ENCODE assay signal across 18 cellular contexts in genomic region chr2:113760400-113760799, GRCh38. TPM values are rescaled to one million over a fixed set of nuclear protein-coding genes. Genes with fewer than 3 reads are reported as not detected.
A peak's percentile ranks its signal among the peaks of the same experiment; 100 is the strongest.
DNase-seq lines count a peak whose midpoint lies in the region; ATAC-seq, FAIRE-seq and TF ChIP-seq lines count a peak whose summit lies in the region.
"Had no signal": no experiment of that assay in that cellular context is flagged by ENCODE, and none has a peak within 500 bp of the region (broad histone marks: within the 10 kb centered on the region; RNA-seq: fewer than 3 reads in every experiment).

No MANE protein-coding gene starts in this region.

- H3K36me3 ChIP-seq in liver (ENCODE audit: control insufficient read depth in 4 of 4, insufficient read depth in 3 of 4, low read depth in 1 of 4, low read length in 3 of 4): no peaks in the 10 kb centered on the region
- no peaks in the 10 kb centered on the region for H3K36me3 ChIP-seq in HepG2 (replicated peaks in 1 of 2; ENCODE audit: control insufficient read depth in 1 of 2, insufficient read depth in 2 of 2, low read length in 2 of 2)
- H3K36me3 ChIP-seq in WERI-Rb-1: no peaks in the 10 kb centered on the region; the same call in 1 of the 2 replicates
- H3K36me3 ChIP-seq: thoracic aorta had no signal

- H3K4me3 ChIP-seq in liver (ENCODE audit: low read depth in 1 of 3, low read length in 3 of 3): no peak overlapping the region
- no peak overlapping the region for H3K4me3 ChIP-seq in HepG2 (replicated peaks in 1 of 3; ENCODE audit: insufficient read depth in 1 of 3, low read depth in 2 of 3, low read length in 3 of 3)
- H3K4me3 ChIP-seq in cardiac fibroblast (replicated peaks in 1 of 2; ENCODE audit: low read depth in 2 of 2, low read length in 2 of 2): no peak overlapping the region
- H3K4me3 ChIP-seq in WERI-Rb-1 (ENCODE audit: low read depth, low read length): no peak overlapping the region
- H3K4me3 ChIP-seq: thoracic aorta had no signal

- no peak for TF ChIP-seq POLR2A in HepG2 (IDR thresholded peaks at IDR 0.05; ENCODE audit: insufficient read depth in 1 of 2, low read depth in 2 of 2, low read length in 2 of 2)

- H3K4me2 ChIP-seq in HepG2 (ENCODE audit: low read depth, low read length): no peak overlapping the region

- H3K9me3 ChIP-seq in liver (ENCODE audit: control insufficient read depth in 4 of 4, low read length in 3 of 4) (no peaks in the 10 kb centered on the region), HepG2 (ENCODE audit: low read length) (peaks cover 8% of the 10 kb centered on the region; the same call in 1 of the 2 replicates), WERI-Rb-1 (ENCODE audit: severe bottlenecking) (peaks cover 2% of the 10 kb centered on the region)
- H3K9me3 ChIP-seq: thoracic aorta had no signal

- H3K9ac ChIP-seq in liver (ENCODE audit: low read depth in 1 of 2, low read length in 2 of 2): no peak overlapping the region
- H3K9ac ChIP-seq in HepG2 (ENCODE audit: insufficient read depth, low read depth, low read length): no peak overlapping the region

- H3K27ac ChIP-seq in liver (ENCODE audit: low read depth in 1 of 2, low read length in 2 of 2) (no peak overlapping the region), HepG2 (ENCODE audit: extremely low read length, insufficient read depth, low read length) (no peak overlapping the region), WERI-Rb-1 (no peak overlapping the region)
- H3K27ac ChIP-seq: thoracic aorta had no signal

- TF ChIP-seq RAD21 in liver (IDR thresholded peaks at IDR 0.05) (no peak), HepG2 (CRISPR knock-in tag; IDR thresholded peaks at IDR 0.05) (no peak)

- CTCF ChIA-PET in HepG2 (lab: Yijun Ruan, JAX; ENCODE audit: low intra/inter-chr PET ratio, low total read pairs): no interaction called here

- H3K27me3 ChIP-seq in liver (ENCODE audit: control insufficient read depth in 4 of 4, insufficient read depth in 4 of 4, low read length in 3 of 4) (no peaks in the 10 kb centered on the region), HepG2 (ENCODE audit: control insufficient read depth in 1 of 2, insufficient read depth in 2 of 2, low read length in 2 of 2) (no peaks in the 10 kb centered on the region; a peak in 1 of 5 replicates), WERI-Rb-1 (ENCODE audit: insufficient read depth, low read depth, severe bottlenecking) (no peaks in the 10 kb centered on the region)

- no peak overlapping the region for H2AFZ ChIP-seq in HepG2 (ENCODE audit: low read length)

- peaks cover 12% of the 10 kb centered on the region for H3K79me2 ChIP-seq in HepG2 (ENCODE audit: insufficient read depth, low read length)

- POLR2A ChIA-PET in HepG2 (lab: Yijun Ruan, JAX): no interaction called here

- no peak for DNase-seq in HepG2 (ENCODE audit: low spot score)
- peak; percentile 89 to 92 for DNase-seq in cardiac fibroblast (ENCODE audit: low read depth in 2 of 2)
- DNase-seq in hepatic stellate cell (ENCODE audit: low spot score): peak; percentile 41
- DNase-seq in AML-193 (lab: John Stamatoyannopoulos, UW): no peak
- DNase-seq in WERI-Rb-1: no peak
- no peak for DNase-seq in T-helper 1 cell
- DNase-seq: activated CD4-positive, CD25-positive, alpha-beta regulatory T cell; activated effector memory CD4-positive, alpha-beta T cell treated with anti-CD3 and anti-CD28 coated beads, Interleukin-2, amount 50 U/mL, for 16 hours; effector memory CD4-positive, alpha-beta T cell; kidney; NCI-H1930; NCI-H510A treated with DMSO at 0.1 percent for 48 hours; stimulated activated CD4-positive, alpha-beta T cell treated with anti-CD3 and anti-CD28 coated beads, Interleukin-1b, Interleukin-23, amount 100 ng/mL, for 48 hours had no signal

- intact Hi-C loops in HepG2 (cut with micrococcal nuclease; ENCODE audit: unreplicated experiment): no loop called here

- 64% methylated on average over 1 of the region's 1 CpG for WGBS in liver
- WGBS in HepG2 (ENCODE audit: low lambda C conversion rate): 7% methylated on average over 1 of the region's 1 CpG

- peaks cover 0 to 13% (median 6%) of the 10 kb centered on the region in 4 donors for H3K4me1 ChIP-seq in liver (ENCODE audit: control insufficient read depth in 4 of 4, insufficient read depth in 4 of 4, low read length in 3 of 4)
- peaks cover 7% of the 10 kb centered on the region for H3K4me1 ChIP-seq in HepG2 (ENCODE audit: insufficient read depth, low read length)

- in situ Hi-C loops in HepG2 (cut with HindIII; ENCODE audit: extremely low pct_ligation_motif_present, low pct_unique_long_range_greater_than_20kb): loop anchor here (25.0 kb wide), 1 partner anchor 802 kb away; no protein-coding TSS in a partner anchor

- no peak for FAIRE-seq in HepG2 (lab: Jason Lieb, UNC)
- FAIRE-seq: D721Med, kidney had no signal

- H4K20me1 ChIP-seq in HepG2 (ENCODE audit: insufficient read depth, low read length): no peaks in the 10 kb centered on the region

- no peak for TF ChIP-seq CTCF in liver (IDR thresholded peaks at IDR 0.05; ENCODE audit: low read depth, low read length, missing input control)
- no peak for TF ChIP-seq CTCF in HepG2 (CRISPR knock-in tag; IDR thresholded peaks at IDR 0.05)
- no peak for TF ChIP-seq CTCF in cardiac fibroblast (IDR thresholded peaks at IDR 0.05; ENCODE audit: low read depth, low read length)
- TF ChIP-seq CTCF in WERI-Rb-1 (IDR thresholded peaks at IDR 0.05; ENCODE audit: low read depth, low read length): no peak

- no peak for ATAC-seq in HepG2
- no peak for ATAC-seq in HG02840 (IDR thresholded peaks at IDR 0.05; ENCODE audit: low FRiP score, unreplicated experiment)
- ATAC-seq: Panc1 had no signal

- TF ChIP-seq EP300 in HepG2 (IDR thresholded peaks at IDR 0.05; ENCODE audit: low read depth in 2 of 2, low read length in 2 of 2) (no peak), HepG2 (CRISPR knock-in tag; IDR thresholded peaks at IDR 0.05; ENCODE audit: borderline replicate concordance) (no peak)

- no TSS peak for BruUV-seq in HepG2 (replicated peaks; lab: Mats Ljungman, UMichigan)

TF ChIP-seq in liver, 16 proteins besides CTCF, POLR2A, EP300 and RAD21:
- TF ChIP-seq ATF3 (IDR thresholded peaks at IDR 0.05) (no peak), YY1 (IDR thresholded peaks at IDR 0.05) (no peak), EGR1 (IDR thresholded peaks at IDR 0.05; ENCODE audit: low read depth in 2 of 2) (no peak), FOXA2 (IDR thresholded peaks at IDR 0.05) (no peak), FOXA1 (IDR thresholded peaks at IDR 0.05) (no peak), NR2F2 (IDR thresholded peaks at IDR 0.05) (peak; percentile 32)

TF ChIP-seq in HepG2, 621 proteins besides CTCF, POLR2A, EP300 and RAD21 (continues in another document):
- TF ChIP-seq SMAD3 (CRISPR knock-in tag; IDR thresholded peaks at IDR 0.05): no peak
- TF ChIP-seq NFE2 (CRISPR knock-in tag; IDR thresholded peaks at IDR 0.05): no peak
- TF ChIP-seq SUZ12 (IDR thresholded peaks at IDR 0.05; ENCODE audit: low read depth, low read length): no peak
- no peak for TF ChIP-seq TAF15 (IDR thresholded peaks at IDR 0.05; ENCODE audit: low read depth, low read length, poor library complexity, severe bottlenecking)
- no peak for TF ChIP-seq ZBTB21 (CRISPR knock-in tag; IDR thresholded peaks at IDR 0.05)
- no peak for TF ChIP-seq SIN3A (IDR thresholded peaks at IDR 0.05; ENCODE audit: borderline replicate concordance, low read depth, low read length)
- TF ChIP-seq, protein P1, sequence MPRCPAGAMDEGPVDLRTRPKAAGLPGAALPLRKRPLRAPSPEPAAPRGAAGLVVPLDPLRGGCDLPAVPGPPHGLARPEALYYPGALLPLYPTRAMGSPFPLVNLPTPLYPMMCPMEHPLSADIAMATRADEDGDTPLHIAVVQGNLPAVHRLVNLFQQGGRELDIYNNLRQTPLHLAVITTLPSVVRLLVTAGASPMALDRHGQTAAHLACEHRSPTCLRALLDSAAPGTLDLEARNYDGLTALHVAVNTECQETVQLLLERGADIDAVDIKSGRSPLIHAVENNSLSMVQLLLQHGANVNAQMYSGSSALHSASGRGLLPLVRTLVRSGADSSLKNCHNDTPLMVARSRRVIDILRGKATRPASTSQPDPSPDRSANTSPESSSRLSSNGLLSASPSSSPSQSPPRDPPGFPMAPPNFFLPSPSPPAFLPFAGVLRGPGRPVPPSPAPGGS (CRISPR knock-in tag; IDR thresholded peaks at IDR 0.05): no peak
- no peak for TF ChIP-seq NAIF1 (CRISPR knock-in tag; IDR thresholded peaks at IDR 0.05; ENCODE audit: borderline replicate concordance)
- TF ChIP-seq MXI1 (IDR thresholded peaks at IDR 0.05; ENCODE audit: borderline replicate concordance, low read depth, low read length): no peak
- TF ChIP-seq ZBTB3 (CRISPR knock-in tag; IDR thresholded peaks at IDR 0.05; ENCODE audit: borderline replicate concordance, low read depth): no peak
- TF ChIP-seq ZNF598 (CRISPR knock-in tag; IDR thresholded peaks at IDR 0.05; ENCODE audit: borderline replicate concordance): no peak
- TF ChIP-seq ZNF607 (CRISPR knock-in tag; IDR thresholded peaks at IDR 0.05; ENCODE audit: borderline replicate concordance): no peak
- TF ChIP-seq TARDBP (CRISPR knock-in tag; IDR thresholded peaks at IDR 0.05): no peak

RNA-seq across cellular contexts. Expression of gene SLC35F5, which starts 4.0 kb away (rescaled TPM):
- total RNA-seq in liver: 10 to 100 TPM; 70.6 to 70.8 TPM
- polyA plus RNA-seq in liver: 10 to 100 TPM; 15.3 to 18.5 TPM
- total RNA-seq in HepG2 (2016; rRNA removed; fragmentation: Illumina TruSeq; extraction: Trizol): 121 and 174 TPM in 2 replicates
- 40.5 and 41.4 TPM in 2 replicates for total RNA-seq in HepG2 (2016; cell fraction: cytosol; rRNA removed; fragmentation: Illumina TruSeq; extraction: Trizol; ENCODE audit: low read depth)
- 122 and 176 TPM in 2 replicates for total RNA-seq in HepG2 (2016; cell fraction: insoluble cytoplasmic fraction; rRNA removed; fragmentation: Illumina TruSeq; extraction: Trizol)
- 98.6 and 102 TPM in 2 replicates for total RNA-seq in HepG2 (2016; cell fraction: membrane; rRNA removed; fragmentation: Illumina TruSeq; extraction: Trizol)
- total RNA-seq in HepG2 (2016; cell fraction: nucleus; rRNA removed; fragmentation: Illumina TruSeq; extraction: Trizol): 219 and 225 TPM in 2 replicates
- 122 and 139 TPM in 2 replicates for polyA plus RNA-seq in HepG2 (2011; rRNA removed)
- 38.4 and 82.6 TPM in 2 replicates for polyA plus RNA-seq in HepG2 (2011; cell fraction: cytosol; rRNA removed)
- 55.3 and 71.4 TPM in 2 replicates for polyA plus RNA-seq in HepG2 (2011; cell fraction: nucleus; rRNA removed)
- polyA plus RNA-seq in HepG2 (2012): 80.5 and 107 TPM in 2 replicates
- polyA plus RNA-seq in HepG2 (2016; cell fraction: cytosol; fragmentation: Illumina TruSeq; extraction: Trizol; ENCODE audit: low read depth): 26.2 and 34.6 TPM in 2 replicates
- 84.8 and 91.3 TPM in 2 replicates for polyA plus RNA-seq in HepG2 (2016; cell fraction: insoluble cytoplasmic fraction; fragmentation: Illumina TruSeq; extraction: Trizol; ENCODE audit: low read depth)
- 61.9 and 66.5 TPM in 2 replicates for polyA plus RNA-seq in HepG2 (2016; cell fraction: membrane; fragmentation: Illumina TruSeq; extraction: Trizol; ENCODE audit: low read depth)
- 169 and 172 TPM in 2 replicates for polyA plus RNA-seq in HepG2 (2016; cell fraction: nucleus; fragmentation: Illumina TruSeq; extraction: Trizol; ENCODE audit: insufficient read depth, low read depth)
- polyA minus RNA-seq in HepG2 (2011; rRNA and poly(A)+ RNA removed; ENCODE audit: low replicate concordance): 38.8 and 135 TPM in 2 replicates
- 123 and 165 TPM in 2 replicates for polyA minus RNA-seq in HepG2 (2011; cell fraction: cytosol; rRNA and poly(A)+ RNA removed)
- 338 and 403 TPM in 2 replicates for polyA minus RNA-seq in HepG2 (2011; cell fraction: nucleus; rRNA and poly(A)+ RNA removed)

Comparison
In these comparisons a context has a peak if more than half of its experiments do, and no peak if none do; other contexts are left out.
1. DNase-seq: peak in cardiac fibroblast (2 of 2) and hepatic stellate cell (single experiment); none in HepG2 (single experiment), AML-193 (0 of 2), WERI-Rb-1 (single experiment) and T-helper 1 cell (0 of 5).